23 cellular contexts compared by ENCODE assay signal in the genomic region with DNA sequence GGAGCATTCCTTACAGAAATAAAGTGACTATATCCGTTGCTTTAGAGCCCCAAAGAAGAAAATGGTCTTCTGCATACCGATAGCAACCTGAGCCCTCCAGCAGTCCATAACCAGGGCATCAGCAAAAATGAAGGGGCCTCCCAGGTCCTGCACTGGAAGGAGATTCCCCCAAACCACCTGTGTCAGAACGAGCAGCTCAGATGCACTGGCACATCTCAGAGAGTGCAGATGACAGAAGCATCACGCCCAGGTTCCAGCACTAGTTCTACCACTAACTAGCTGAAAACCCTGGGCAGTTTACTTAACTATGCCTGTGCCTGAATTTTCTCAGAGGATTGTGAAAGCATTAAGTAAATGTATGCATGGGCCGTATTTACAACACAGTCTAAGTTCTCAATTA.
DNase-seq lines count a peak whose midpoint lies in the region; ATAC-seq and TF ChIP-seq lines count a peak whose summit lies in the region.
"Had no signal": no experiment of that assay in that cellular context is flagged by ENCODE, and none has a peak within 500 bp of the region (broad histone marks: within the 10 kb centered on the region; RNA-seq: fewer than 3 reads in every experiment).

No MANE protein-coding gene starts in this region.

- POLR2A ChIA-PET in T-cell (lab: Charles Lee), result no interaction called here

- 88% methylated on average over 5 of the region's 5 CpGs for WGBS in esophagus muscularis mucosa

- H3K27me3 ChIP-seq in right atrium auricular region (no peaks in the 10 kb centered on the region), esophagus muscularis mucosa (peaks cover 0 to 8% (median 0%) of the 10 kb centered on the region in 4 donors)
- H3K27me3 ChIP-seq: BE2C; BLaER1 treated with 17β-estradiol and CSF1 and Interleukin-3, amounts not matched to agents 10 nM and 100 nM had no signal

- ATAC-seq in Right ventricle myocardium inferior (no peak), T-cell (replicated peaks in 1 of 4) (no peak)
- peak; percentile 10 for ATAC-seq in stimulated activated memory B cell treated with anti-CD40 and anti-IgM and Interleukin-4, amounts not matched to agents 10 μg/mL and 1 μg/mL and 100 μg/mL, for 72 hours
- ATAC-seq in activated T-helper 17 cell treated with anti-CD3 and anti-CD28 coated beads, Interleukin-2, amount 50 U/mL, for 72 hours (replicated peaks), result no peak
- ATAC-seq: A549, GM12878 had no signal

- intact Hi-C loops in Right ventricle myocardium inferior (cut with DNase I) (no loop called here), esophagus muscularis mucosa (cut with DNase I) (no loop called here)

- H3K36me3 ChIP-seq in right atrium auricular region (no peaks in the 10 kb centered on the region), esophagus muscularis mucosa (no peaks in the 10 kb centered on the region)
- H3K36me3 ChIP-seq: BE2C; BLaER1 treated with 17β-estradiol and CSF1 and Interleukin-3, amounts not matched to agents 10 nM and 100 nM had no signal

- TF ChIP-seq CTCF in right atrium auricular region (IDR thresholded peaks at IDR 0.05), result no peak
- no peak for TF ChIP-seq CTCF in esophagus muscularis mucosa (IDR thresholded peaks at IDR 0.05)

- H3K4me3 Mint-ChIP-seq in stimulated activated memory B cell treated with anti-CD40 and anti-IgM and Interleukin-4, amounts not matched to agents 10 μg/mL and 1 μg/mL and 100 μg/mL, for 72 hours, result no peak overlapping the region
- no peak overlapping the region for H3K4me3 Mint-ChIP-seq in T-cell
- no peak overlapping the region for H3K4me3 Mint-ChIP-seq in activated T-helper 17 cell treated with anti-CD3 and anti-CD28 coated beads, Interleukin-2, amount 50 U/mL, for 72 hours
- H3K4me3 Mint-ChIP-seq: CD14-positive monocyte; CD4-positive, alpha-beta T cell; CD8-positive, alpha-beta memory T cell; H9; HFFc6 had no signal

- no peaks in the 10 kb centered on the region for H3K4me1 ChIP-seq in right atrium auricular region
- H3K4me1 ChIP-seq in esophagus muscularis mucosa, result no peaks in the 10 kb centered on the region
- H3K4me1 ChIP-seq: A549, BE2C had no signal

- DNase-seq in right atrium auricular region (ENCODE audit: low spot score) (peak; percentile 26), Right ventricle myocardium inferior (ENCODE audit: missing footprints) (no peak), esophagus muscularis mucosa (ENCODE audit: extremely low spot score) (peak; percentile 53), T-cell (no peak)
- DNase-seq: 8988T; ACHN; AML-193; BE2C; CD4-positive, alpha-beta T cell; CD8-positive, alpha-beta memory T cell; DMS 273 treated with DMSO at 0.1 percent for 48 hours; DMS79; EL; GDM1; GM23248; H9; HFFc6 had no signal

- H3K9me3 Mint-ChIP-seq in stimulated activated memory B cell treated with anti-CD40 and anti-IgM and Interleukin-4, amounts not matched to agents 10 μg/mL and 1 μg/mL and 100 μg/mL, for 72 hours, result peaks cover 7% of the 10 kb centered on the region
- H3K9me3 Mint-ChIP-seq in T-cell, result peaks cover 2 to 4% (median 3%) of the 10 kb centered on the region in 3 donors
- H3K9me3 Mint-ChIP-seq in activated T-helper 17 cell treated with anti-CD3 and anti-CD28 coated beads, Interleukin-2, amount 50 U/mL, for 72 hours, result peaks cover 4% of the 10 kb centered on the region

- TF ChIP-seq POLR2A in esophagus muscularis mucosa (IDR thresholded peaks at IDR 0.05; ENCODE audit: low read depth), result no peak

- peaks cover 10% of the 10 kb centered on the region for H3K27me3 Mint-ChIP-seq in stimulated activated memory B cell treated with anti-CD40 and anti-IgM and Interleukin-4, amounts not matched to agents 10 μg/mL and 1 μg/mL and 100 μg/mL, for 72 hours
- H3K27me3 Mint-ChIP-seq in T-cell, result peaks cover 6 to 7% of the 10 kb centered on the region in 2 donors
- H3K27me3 Mint-ChIP-seq in activated T-helper 17 cell treated with anti-CD3 and anti-CD28 coated beads, Interleukin-2, amount 50 U/mL, for 72 hours, result peaks cover 4% of the 10 kb centered on the region

- H3K4me3 ChIP-seq in right atrium auricular region (no peak overlapping the region), esophagus muscularis mucosa (no peak overlapping the region)
- H3K4me3 ChIP-seq: A549; BLaER1 treated with 17β-estradiol and CSF1 and Interleukin-3, amounts not matched to agents 10 nM and 100 nM; GM12878; GM23248 had no signal

- no peaks in the 10 kb centered on the region for H3K36me3 Mint-ChIP-seq in stimulated activated memory B cell treated with anti-CD40 and anti-IgM and Interleukin-4, amounts not matched to agents 10 μg/mL and 1 μg/mL and 100 μg/mL, for 72 hours
- H3K36me3 Mint-ChIP-seq in T-cell, result no peaks in the 10 kb centered on the region
- no peaks in the 10 kb centered on the region for H3K36me3 Mint-ChIP-seq in activated T-helper 17 cell treated with anti-CD3 and anti-CD28 coated beads, Interleukin-2, amount 50 U/mL, for 72 hours (ENCODE audit: low read depth)
- H3K36me3 Mint-ChIP-seq: CD14-positive monocyte; CD8-positive, alpha-beta memory T cell had no signal

- H3K27ac ChIP-seq in right atrium auricular region (no peak overlapping the region), esophagus muscularis mucosa (replicated peaks in 1 of 4) (no peak overlapping the region)
- H3K27ac ChIP-seq: A549; BLaER1 treated with 17β-estradiol and CSF1 and Interleukin-3, amounts not matched to agents 10 nM and 100 nM; GM23248 had no signal

- H3K9me3 ChIP-seq in right atrium auricular region (peaks cover 0 to 6% of the 10 kb centered on the region in 2 donors), esophagus muscularis mucosa (peaks cover 0 to 7% (median under 1%) of the 10 kb centered on the region in 4 donors)
- H3K9me3 ChIP-seq: A549, BE2C had no signal

- no peak for TF ChIP-seq EP300 in esophagus muscularis mucosa (IDR thresholded peaks at IDR 0.05)

- CTCF ChIA-PET in T-cell (lab: Charles Lee), result no interaction called here

- H3K4me1 Mint-ChIP-seq in stimulated activated memory B cell treated with anti-CD40 and anti-IgM and Interleukin-4, amounts not matched to agents 10 μg/mL and 1 μg/mL and 100 μg/mL, for 72 hours, result no peaks in the 10 kb centered on the region
- no peaks in the 10 kb centered on the region for H3K4me1 Mint-ChIP-seq in T-cell
- H3K4me1 Mint-ChIP-seq in activated T-helper 17 cell treated with anti-CD3 and anti-CD28 coated beads, Interleukin-2, amount 50 U/mL, for 72 hours, result no peaks in the 10 kb centered on the region
- H3K4me1 Mint-ChIP-seq: CD14-positive monocyte; CD8-positive, alpha-beta memory T cell had no signal

- no peak overlapping the region for H3K27ac Mint-ChIP-seq in stimulated activated memory B cell treated with anti-CD40 and anti-IgM and Interleukin-4, amounts not matched to agents 10 μg/mL and 1 μg/mL and 100 μg/mL, for 72 hours
- H3K27ac Mint-ChIP-seq in T-cell, result no peak overlapping the region
- no peak overlapping the region for H3K27ac Mint-ChIP-seq in activated T-helper 17 cell treated with anti-CD3 and anti-CD28 coated beads, Interleukin-2, amount 50 U/mL, for 72 hours
- H3K27ac Mint-ChIP-seq: CD14-positive monocyte; CD4-positive, alpha-beta T cell; CD8-positive, alpha-beta memory T cell; H9; HFFc6 had no signal

Comparison
In these comparisons a context has a peak if more than half of its experiments do, and no peak if none do; other contexts are left out.
1. DNase-seq: peak in right atrium auricular region (single experiment) and esophagus muscularis mucosa (single experiment); none in Right ventricle myocardium inferior (single experiment) and T-cell (0 of 34).